ENCODE assay signal across 8 cellular contexts in the genomic region with DNA sequence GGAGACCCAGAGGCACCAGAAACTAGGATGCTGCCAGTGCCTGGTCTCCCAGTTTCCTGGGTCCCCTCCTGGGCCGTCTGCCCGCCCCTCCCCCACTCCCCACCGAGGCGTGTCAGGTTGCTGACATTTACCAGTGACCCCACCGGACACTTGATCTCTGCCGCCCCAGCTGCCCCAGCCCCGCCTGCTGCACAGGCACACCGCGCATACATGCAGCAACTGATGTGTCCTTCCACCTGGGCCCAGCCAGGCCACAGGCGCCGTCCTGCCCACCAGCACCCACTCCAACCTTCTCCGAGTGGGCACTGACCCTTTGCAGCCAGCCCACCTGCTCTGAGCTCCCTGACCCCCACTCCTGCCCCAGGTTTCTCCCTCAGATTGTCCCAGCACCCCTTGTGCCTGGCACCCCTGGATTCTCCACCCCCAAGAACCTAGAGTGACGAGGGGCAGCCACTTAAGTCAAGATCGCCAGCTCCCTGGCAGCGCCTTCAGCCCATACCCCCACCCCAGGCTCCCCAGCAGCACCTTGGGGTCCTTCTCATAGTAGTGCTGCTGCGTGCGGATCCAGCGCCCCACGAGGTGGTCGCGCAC. TPM values are rescaled to one million over a fixed set of nuclear protein-coding genes. Genes with fewer than 3 reads are reported as not detected.
DNase-seq lines count a peak whose midpoint lies in the region; ATAC-seq and TF ChIP-seq lines count a peak whose summit lies in the region.
"Had no signal": no experiment of that assay in that cellular context is flagged by ENCODE, and none has a peak within 500 bp of the region (broad histone marks: within the 10 kb centered on the region; RNA-seq: fewer than 3 reads in every experiment).

No MANE protein-coding gene starts in this region.

- H3K27me3 ChIP-seq in esophagus squamous epithelium = no peaks in the 10 kb centered on the region

- H3K4me1 ChIP-seq in esophagus squamous epithelium = peaks cover 23 to 59% (median 44%) of the 10 kb centered on the region in 3 donors

- TF ChIP-seq CTCF in esophagus squamous epithelium (IDR thresholded peaks at IDR 0.05) = no peak

- peak overlapping the region in 3 of 4 donors; percentile 14 to 44 (median 21) for H3K4me3 ChIP-seq in esophagus squamous epithelium

- H3K36me3 Mint-ChIP-seq in IgD-negative memory B cell = peaks cover 4% of the 10 kb centered on the region
- peaks cover 33% of the 10 kb centered on the region for H3K36me3 Mint-ChIP-seq in activated T-helper 1 cell treated with anti-CD3 and anti-CD28 coated beads, Interleukin-12 subunit alpha, Interleukin-12 subunit beta, Interleukin-2, Interleukin-4 antibody, amounts not matched to agents 30 ng/mL and 10 ng/mL and 1 ng/mL, durations not matched to agents 14 hours and 24 hours and 36 hours (ENCODE audit: low read depth)

- H3K9me3 Mint-ChIP-seq in IgD-negative memory B cell = no peaks in the 10 kb centered on the region
- H3K9me3 Mint-ChIP-seq in activated T-helper 1 cell treated with anti-CD3 and anti-CD28 coated beads, Interleukin-12 subunit alpha, Interleukin-12 subunit beta, Interleukin-2, Interleukin-4 antibody, amounts not matched to agents 30 ng/mL and 10 ng/mL and 1 ng/mL, durations not matched to agents 14 hours and 24 hours and 36 hours = no peaks in the 10 kb centered on the region

- peaks cover 25 to 41% (median 25%) of the 10 kb centered on the region in 3 donors for H3K4me1 Mint-ChIP-seq in IgD-negative memory B cell
- H3K4me1 Mint-ChIP-seq in activated T-helper 1 cell treated with anti-CD3 and anti-CD28 coated beads, Interleukin-12 subunit alpha, Interleukin-12 subunit beta, Interleukin-2, Interleukin-4 antibody, amounts not matched to agents 30 ng/mL and 10 ng/mL and 1 ng/mL, durations not matched to agents 14 hours and 24 hours and 36 hours (ENCODE audit: low read depth) = peaks cover 46% of the 10 kb centered on the region

- peaks cover 7 to 23% (median 13%) of the 10 kb centered on the region in 3 donors for H3K36me3 ChIP-seq in esophagus squamous epithelium

- peak overlapping the region; percentile 16 to 99 (median 71) for H3K27ac Mint-ChIP-seq in IgD-negative memory B cell
- H3K27ac Mint-ChIP-seq in activated T-helper 1 cell treated with anti-CD3 and anti-CD28 coated beads, Interleukin-12 subunit alpha, Interleukin-12 subunit beta, Interleukin-2, Interleukin-4 antibody, amounts not matched to agents 30 ng/mL and 10 ng/mL and 1 ng/mL, durations not matched to agents 14 hours and 24 hours and 36 hours = no peak overlapping the region

- no peak for DNase-seq in esophagus squamous epithelium (lab: John Stamatoyannopoulos, UW)
- peak; percentile 81 for DNase-seq in posterior vena cava (ENCODE audit: low spot score)
- no peak for DNase-seq in activated T-helper 1 cell treated with anti-CD3 and anti-CD28 coated beads, Interleukin-12 subunit alpha, Interleukin-12 subunit beta, Interleukin-2, Interleukin-4 antibody, amounts not matched to agents 30 ng/mL and 10 ng/mL and 1 ng/mL, durations not matched to agents 14 hours and 24 hours and 36 hours (ENCODE audit: low spot score)
- no peak for DNase-seq in cortex of kidney (lab: John Stamatoyannopoulos, UW)
- DNase-seq: GDM1, NCI-H345 had no signal

- H3K27me3 Mint-ChIP-seq in IgD-negative memory B cell = peaks cover 3% of the 10 kb centered on the region
- H3K27me3 Mint-ChIP-seq in activated T-helper 1 cell treated with anti-CD3 and anti-CD28 coated beads, Interleukin-12 subunit alpha, Interleukin-12 subunit beta, Interleukin-2, Interleukin-4 antibody, amounts not matched to agents 30 ng/mL and 10 ng/mL and 1 ng/mL, durations not matched to agents 14 hours and 24 hours and 36 hours (ENCODE audit: insufficient read depth) = no peaks in the 10 kb centered on the region

- peak overlapping the region; percentile 37 to 85 (median 64) for H3K27ac ChIP-seq in esophagus squamous epithelium

- H3K9me3 ChIP-seq in esophagus squamous epithelium = no peaks in the 10 kb centered on the region

- peak overlapping the region in 1 of 4 donors; percentile 57 for H3K4me3 Mint-ChIP-seq in IgD-negative memory B cell
- H3K4me3 Mint-ChIP-seq in activated T-helper 1 cell treated with anti-CD3 and anti-CD28 coated beads, Interleukin-12 subunit alpha, Interleukin-12 subunit beta, Interleukin-2, Interleukin-4 antibody, amounts not matched to agents 30 ng/mL and 10 ng/mL and 1 ng/mL, durations not matched to agents 14 hours and 24 hours and 36 hours = no peak overlapping the region

- no peak for TF ChIP-seq POLR2A in esophagus squamous epithelium (IDR thresholded peaks at IDR 0.05)

- intact Hi-C loops in esophagus squamous epithelium (cut with DNase I) (no loop called here), posterior vena cava (cut with DNase I) (no loop called here)
- intact Hi-C loops in activated T-helper 1 cell treated with anti-CD3 and anti-CD28 coated beads, Interleukin-12 subunit alpha, Interleukin-12 subunit beta, Interleukin-2, Interleukin-4 antibody, amounts not matched to agents 30 ng/mL and 10 ng/mL and 1 ng/mL, durations not matched to agents 14 hours and 24 hours and 36 hours (cut with micrococcal nuclease) = no loop called here

- ATAC-seq in HG03565 (IDR thresholded peaks at IDR 0.05; ENCODE audit: unreplicated experiment) = no peak

- WGBS in esophagus squamous epithelium, 2 donors = 76 to 77% methylated on average over 11 to 15 of the region's 21 CpGs

RNA-seq across cellular contexts. Expression of a gene that starts 0.5 kb away (rescaled TPM):
- 2.0 TPM for polyA plus RNA-seq in IgD-negative memory B cell
- total RNA-seq in esophagus squamous epithelium (under 1 TPM; 0.27 to 0.95 (median 0.39) TPM), posterior vena cava (10 to 100 TPM; 19.3 to 43.2 TPM)
- 2.7 and 4.8 TPM in 2 replicates for total RNA-seq in activated T-helper 1 cell treated with anti-CD3 and anti-CD28 coated beads, Interleukin-12 subunit alpha, Interleukin-12 subunit beta, Interleukin-2, Interleukin-4 antibody, amounts not matched to agents 30 ng/mL and 10 ng/mL and 1 ng/mL, durations not matched to agents 14 hours and 24 hours and 36 hours

RNA-seq across cellular contexts. Expression of a gene that starts 15.3 kb away (rescaled TPM):
- 350 TPM for polyA plus RNA-seq in IgD-negative memory B cell
- total RNA-seq in esophagus squamous epithelium (10 to 100 TPM in 1 of 4 donors, 1 to 10 TPM in 3; 2.6 to 13.2 (median 4.9) TPM), posterior vena cava (10 to 100 TPM; 41.3 to 49.6 TPM)
- total RNA-seq in activated T-helper 1 cell treated with anti-CD3 and anti-CD28 coated beads, Interleukin-12 subunit alpha, Interleukin-12 subunit beta, Interleukin-2, Interleukin-4 antibody, amounts not matched to agents 30 ng/mL and 10 ng/mL and 1 ng/mL, durations not matched to agents 14 hours and 24 hours and 36 hours = 15.8 and 19.5 TPM in 2 replicates

RNA-seq across cellular contexts. Expression of a gene that starts 19.1 kb away (rescaled TPM):
- polyA plus RNA-seq in IgD-negative memory B cell = 170 TPM
- total RNA-seq in esophagus squamous epithelium (100 to 1,000 TPM; 136 to 292 (median 223) TPM), posterior vena cava (100 to 1,000 TPM; 181 to 189 TPM)
- 518 and 538 TPM in 2 replicates for total RNA-seq in activated T-helper 1 cell treated with anti-CD3 and anti-CD28 coated beads, Interleukin-12 subunit alpha, Interleukin-12 subunit beta, Interleukin-2, Interleukin-4 antibody, amounts not matched to agents 30 ng/mL and 10 ng/mL and 1 ng/mL, durations not matched to agents 14 hours and 24 hours and 36 hours

RNA-seq across cellular contexts. Expression of a gene that starts 36.2 kb away (rescaled TPM):
- polyA plus RNA-seq in IgD-negative memory B cell = not detected
- total RNA-seq in esophagus squamous epithelium (under 1 TPM in 1 of 4 donors, not detected in 3; 0.38 TPM), posterior vena cava (1 to 10 TPM; 7.9 to 8.8 TPM)
- 0.17 and 0.23 TPM in 2 replicates for total RNA-seq in activated T-helper 1 cell treated with anti-CD3 and anti-CD28 coated beads, Interleukin-12 subunit alpha, Interleukin-12 subunit beta, Interleukin-2, Interleukin-4 antibody, amounts not matched to agents 30 ng/mL and 10 ng/mL and 1 ng/mL, durations not matched to agents 14 hours and 24 hours and 36 hours

RNA-seq across cellular contexts. Expression of a gene that starts 43.8 kb away (rescaled TPM):
- polyA plus RNA-seq in IgD-negative memory B cell = 68.1 TPM
- total RNA-seq in esophagus squamous epithelium = 1 to 10 TPM; 3.6 to 9.0 (median 6.1) TPM
- 10 to 100 TPM; 13.2 to 14.7 TPM for total RNA-seq in posterior vena cava
- total RNA-seq in activated T-helper 1 cell treated with anti-CD3 and anti-CD28 coated beads, Interleukin-12 subunit alpha, Interleukin-12 subunit beta, Interleukin-2, Interleukin-4 antibody, amounts not matched to agents 30 ng/mL and 10 ng/mL and 1 ng/mL, durations not matched to agents 14 hours and 24 hours and 36 hours = 70.2 and 70.7 TPM in 2 replicates
